10 cellular contexts compared by ENCODE assay signal in genomic region chr11:4044971-4045646, GRCh38. TPM values are rescaled to one million over a fixed set of nuclear protein-coding genes. Genes with fewer than 3 reads are reported as not detected.
A peak's percentile ranks its signal among the peaks of the same experiment; 100 is the strongest.
DNase-seq lines count a peak whose midpoint lies in the region; ATAC-seq and TF ChIP-seq lines count a peak whose summit lies in the region.
"Had no signal": no experiment of that assay in that cellular context is flagged by ENCODE, and none has a peak within 500 bp of the region (broad histone marks: within the 10 kb centered on the region; RNA-seq: fewer than 3 reads in every experiment).

No MANE protein-coding gene starts in this region.

- peak overlapping the region; percentile 11 for H3K27ac ChIP-seq in caudate nucleus (ENCODE audit: low read depth, low read length)
- H3K27ac ChIP-seq in upper lobe of right lung, result peak overlapping the region; percentile 17
- H3K27ac ChIP-seq in OCI-LY7 (ENCODE audit: low read depth, low read length, poor library complexity, severe bottlenecking), result no peak overlapping the region

- POLR2A ChIA-PET in OCI-LY7 (lab: Charles Lee), result interaction anchor here (0.7 kb wide), 1 partner anchor 14 kb away, joined by 4 read pairs; no protein-coding TSS in a partner anchor

- no peaks in the 10 kb centered on the region for H3K36me3 ChIP-seq in upper lobe of right lung
- no peaks in the 10 kb centered on the region for H3K36me3 ChIP-seq in OCI-LY7 (ENCODE audit: insufficient read depth, low read length)
- H3K36me3 ChIP-seq: adrenal gland had no signal

- H3K4me1 ChIP-seq in upper lobe of right lung, result peaks cover 8% of the 10 kb centered on the region
- no peaks in the 10 kb centered on the region for H3K4me1 ChIP-seq in OCI-LY7 (ENCODE audit: insufficient read depth, low read length, poor library complexity, severe bottlenecking)

- DNase-seq in Right ventricle myocardium superior, result no peak
- DNase-seq in cardiac septum (ENCODE audit: low spot score), result no peak
- DNase-seq in caudate nucleus (lab: John Stamatoyannopoulos, UW), result peak in 51 of 61 donors; percentile 11 to 89 (median 70)
- DNase-seq in medulla oblongata (ENCODE audit: extremely low spot score), result peak; percentile 95
- DNase-seq in upper lobe of right lung, result no peak
- DNase-seq in OCI-LY7 (ENCODE audit: low spot score), result no peak
- no peak for DNase-seq in NOMO-1 treated with DMSO at 0.1 percent for 48 hours (lab: John Stamatoyannopoulos, UW; ENCODE audit: unreplicated experiment)
- DNase-seq: adrenal gland, small intestine had no signal

- H3K9me2 ChIP-seq in OCI-LY7 (ENCODE audit: insufficient read depth, low read length), result no peaks in the 10 kb centered on the region

- no peak overlapping the region for H2AFZ ChIP-seq in OCI-LY7 (ENCODE audit: low read length)

- H3K27me3 ChIP-seq in upper lobe of right lung, result no peaks in the 10 kb centered on the region
- H3K27me3 ChIP-seq: adrenal gland had no signal

- TF ChIP-seq CTCF in upper lobe of right lung (IDR thresholded peaks at IDR 0.05) (no peak), OCI-LY7 (conservative IDR thresholded peaks at IDR 0.05; ENCODE audit: low read length) (no peak)

- ATAC-seq in Right ventricle myocardium superior (ENCODE audit: poor library complexity), result peak; percentile 53
- ATAC-seq in upper lobe of right lung, result no peak
- ATAC-seq in GM21526 (IDR thresholded peaks at IDR 0.05; ENCODE audit: low FRiP score, unreplicated experiment), result no peak

- H3K4me3 ChIP-seq in upper lobe of right lung, result no peak overlapping the region
- no peak overlapping the region for H3K4me3 ChIP-seq in OCI-LY7 (ENCODE audit: low read depth, low read length, poor library complexity, severe bottlenecking)
- H3K4me3 ChIP-seq: adrenal gland had no signal

- intact Hi-C loops in Right ventricle myocardium superior (cut with DNase I), result no loop called here
- intact Hi-C loops in cardiac septum (cut with DNase I), result loop anchor here (2.0 to 5.0 kb wide), 3 partner anchors 20 to 98 kb away; no protein-coding TSS in a partner anchor
- intact Hi-C loops in upper lobe of right lung (cut with DNase I), result no loop called here
- intact Hi-C loops in OCI-LY7 (cut with micrococcal nuclease; ENCODE audit: unreplicated experiment), result no loop called here

- no peak overlapping the region for H3K4me2 ChIP-seq in OCI-LY7 (ENCODE audit: low read length)

- H3K9me3 ChIP-seq in upper lobe of right lung (no peaks in the 10 kb centered on the region), OCI-LY7 (ENCODE audit: low read length) (no peaks in the 10 kb centered on the region)
- H3K9me3 ChIP-seq: adrenal gland had no signal

- BruUV-seq in OCI-LY7 (replicated peaks; lab: Mats Ljungman, UMichigan), result no TSS peak

- H3K79me2 ChIP-seq in OCI-LY7 (ENCODE audit: insufficient read depth, low read depth, low read length), result no peaks in the 10 kb centered on the region

- CTCF ChIA-PET in OCI-LY7 (lab: Charles Lee; ENCODE audit: unreplicated experiment), result no interaction called here

- no peaks in the 10 kb centered on the region for H4K20me1 ChIP-seq in OCI-LY7 (ENCODE audit: insufficient read depth, low read length)

RNA-seq across cellular contexts. Expression of gene RRM1, which starts 49.5 kb away (rescaled TPM):
- total RNA-seq in Right ventricle myocardium superior, result 29.5 TPM
- 33.9 TPM for total RNA-seq in cardiac septum
- 28.0 TPM for total RNA-seq in upper lobe of right lung
- total RNA-seq in OCI-LY7 (2014; rRNA removed; shearing (Covaris generic)), result 122 and 123 TPM in 2 replicates
- total RNA-seq in OCI-LY7 (2022), result 162 and 163 TPM in 2 replicates

Comparison
In these comparisons a context has a peak if more than half of its experiments do, and no peak if none do; other contexts are left out.
1. DNase-seq: peak in caudate nucleus (51 of 61) and medulla oblongata (single experiment); none in Right ventricle myocardium superior (single experiment), cardiac septum (single experiment), upper lobe of right lung (single experiment), OCI-LY7 (single experiment) and NOMO-1 treated with DMSO at 0.1 percent for 48 hours (single experiment).